ENCODE assay signal across 18 cellular contexts in genomic region chr5:1538276-1538675, GRCh38. TPM values are rescaled to one million over a fixed set of nuclear protein-coding genes. Genes with fewer than 3 reads are reported as not detected.
DNase-seq lines count a peak whose midpoint lies in the region; ATAC-seq and TF ChIP-seq lines count a peak whose summit lies in the region.
"Had no signal": no experiment of that assay in that cellular context is flagged by ENCODE, and none has a peak within 500 bp of the region (broad histone marks: within the 10 kb centered on the region; RNA-seq: fewer than 3 reads in every experiment).

No MANE protein-coding gene starts in this region.

- peak overlapping the region; percentile 55 for H3K27ac Mint-ChIP-seq in activated CD8-positive, alpha-beta T cell treated with anti-CD3 and anti-CD28 coated beads for 36 hours
- H3K27ac Mint-ChIP-seq in activated CD8-positive, alpha-beta T cell treated with anti-CD3 and anti-CD28 coated beads, Interleukin-2, amount 10 ng/mL, durations not matched to agents 7 days and 5 days = no peak overlapping the region
- H3K27ac Mint-ChIP-seq in immature natural killer cell = peak overlapping the region; percentile 54 to 95 (median 81)
- H3K27ac Mint-ChIP-seq: stimulated activated naive CD8-positive, alpha-beta T cell treated with anti-CD3 and anti-CD28 coated beads, Interleukin-15, Interleukin-2, amounts not matched to agents 100 ng/mL and 50 ng/mL, for 24 hours had no signal

- POLR2A ChIA-PET in activated CD8-positive, alpha-beta T cell treated with anti-CD3 and anti-CD28 coated beads for 36 hours (lab: Charles Lee) = interaction anchor here (1.1 kb wide), 1 partner anchor 56 kb away, joined by 3 read pairs; no protein-coding TSS in a partner anchor
- POLR2A ChIA-PET in activated CD8-positive, alpha-beta T cell treated with anti-CD3 and anti-CD28 coated beads, Interleukin-2, amount 10 ng/mL, durations not matched to agents 7 days and 5 days (lab: Charles Lee) = no interaction called here

- CTCF ChIA-PET in activated CD8-positive, alpha-beta T cell treated with anti-CD3 and anti-CD28 coated beads for 36 hours (lab: Charles Lee) = no interaction called here
- CTCF ChIA-PET in activated CD8-positive, alpha-beta T cell treated with anti-CD3 and anti-CD28 coated beads, Interleukin-2, amount 10 ng/mL, durations not matched to agents 7 days and 5 days (lab: Charles Lee) = no interaction called here

- no peaks in the 10 kb centered on the region for H3K9me3 Mint-ChIP-seq in activated CD8-positive, alpha-beta T cell treated with anti-CD3 and anti-CD28 coated beads for 36 hours
- no peaks in the 10 kb centered on the region for H3K9me3 Mint-ChIP-seq in activated CD8-positive, alpha-beta T cell treated with anti-CD3 and anti-CD28 coated beads, Interleukin-2, amount 10 ng/mL, durations not matched to agents 7 days and 5 days (ENCODE audit: insufficient read depth)
- H3K9me3 Mint-ChIP-seq in immature natural killer cell = no peaks in the 10 kb centered on the region
- H3K9me3 Mint-ChIP-seq: CD14-positive monocyte; stimulated activated naive CD8-positive, alpha-beta T cell treated with anti-CD3 and anti-CD28 coated beads, Interleukin-15, Interleukin-2, amounts not matched to agents 100 ng/mL and 50 ng/mL, for 24 hours had no signal

- DNase-seq in activated CD8-positive, alpha-beta T cell treated with anti-CD3 and anti-CD28 coated beads for 36 hours = no peak
- no peak for DNase-seq in activated CD8-positive, alpha-beta T cell treated with anti-CD3 and anti-CD28 coated beads, Interleukin-2, amount 10 ng/mL, durations not matched to agents 7 days and 5 days
- DNase-seq in D341Med (ENCODE audit: low spot score) = peak; percentile 7
- no peak for DNase-seq in immature natural killer cell
- DNase-seq in sciatic nerve (ENCODE audit: low spot score) = peak; percentile 47
- DNase-seq in GM03348 (ENCODE audit: low spot score) = no peak
- DNase-seq in SHP77 treated with DMSO at 0.1 percent for 48 hours (lab: John Stamatoyannopoulos, UW) = no peak
- DNase-seq: activated CD4-positive, alpha-beta T cell treated with anti-CD3 and anti-CD28 coated beads for 48 hours; colonic mucosa; DMS79 treated with DMSO at 0.1 percent for 48 hours; NCI-H1092; NCI-H524 treated with DMSO at 0.1 percent for 48 hours; stimulated activated CD4-positive, alpha-beta T cell treated with anti-CD3 and anti-CD28 coated beads, Interleukin-12 subunit alpha, Interleukin-12 subunit beta, amount 100 ng/mL, for 4 hours; T1000 had no signal

- no peak for TF ChIP-seq CTCF in activated CD8-positive, alpha-beta T cell treated with anti-CD3 and anti-CD28 coated beads for 36 hours (IDR thresholded peaks at IDR 0.05)

- no peaks in the 10 kb centered on the region for H3K36me3 Mint-ChIP-seq in activated CD8-positive, alpha-beta T cell treated with anti-CD3 and anti-CD28 coated beads for 36 hours (ENCODE audit: low read depth)
- no peaks in the 10 kb centered on the region for H3K36me3 Mint-ChIP-seq in activated CD8-positive, alpha-beta T cell treated with anti-CD3 and anti-CD28 coated beads, Interleukin-2, amount 10 ng/mL, durations not matched to agents 7 days and 5 days (ENCODE audit: low read depth)
- H3K36me3 Mint-ChIP-seq in immature natural killer cell = no peaks in the 10 kb centered on the region
- H3K36me3 Mint-ChIP-seq: CD14-positive monocyte had no signal

- no peak overlapping the region for H3K4me3 Mint-ChIP-seq in activated CD8-positive, alpha-beta T cell treated with anti-CD3 and anti-CD28 coated beads for 36 hours
- no peak overlapping the region for H3K4me3 Mint-ChIP-seq in activated CD8-positive, alpha-beta T cell treated with anti-CD3 and anti-CD28 coated beads, Interleukin-2, amount 10 ng/mL, durations not matched to agents 7 days and 5 days
- H3K4me3 Mint-ChIP-seq in immature natural killer cell = peak overlapping the region; percentile 18 to 56 (median 44)
- H3K4me3 Mint-ChIP-seq: CD14-positive monocyte; stimulated activated naive CD8-positive, alpha-beta T cell treated with anti-CD3 and anti-CD28 coated beads, Interleukin-15, Interleukin-2, amounts not matched to agents 100 ng/mL and 50 ng/mL, for 24 hours had no signal

- intact Hi-C loops in activated CD8-positive, alpha-beta T cell treated with anti-CD3 and anti-CD28 coated beads for 36 hours (cut with micrococcal nuclease) = no loop called here
- intact Hi-C loops in sciatic nerve (cut with DNase I) = no loop called here

- H3K27me3 Mint-ChIP-seq in activated CD8-positive, alpha-beta T cell treated with anti-CD3 and anti-CD28 coated beads for 36 hours = no peaks in the 10 kb centered on the region
- H3K27me3 Mint-ChIP-seq in activated CD8-positive, alpha-beta T cell treated with anti-CD3 and anti-CD28 coated beads, Interleukin-2, amount 10 ng/mL, durations not matched to agents 7 days and 5 days (ENCODE audit: low read depth) = peaks cover 13% of the 10 kb centered on the region
- peaks cover 6 to 14% (median 13%) of the 10 kb centered on the region in 3 donors for H3K27me3 Mint-ChIP-seq in immature natural killer cell (ENCODE audit: low read depth in 3 of 3)
- H3K27me3 Mint-ChIP-seq: stimulated activated naive CD8-positive, alpha-beta T cell treated with anti-CD3 and anti-CD28 coated beads, Interleukin-15, Interleukin-2, amounts not matched to agents 100 ng/mL and 50 ng/mL, for 24 hours had no signal

- no peak for ATAC-seq in activated CD8-positive, alpha-beta T cell treated with anti-CD3 and anti-CD28 coated beads for 36 hours
- no peak for ATAC-seq in activated CD8-positive, alpha-beta T cell treated with anti-CD3 and anti-CD28 coated beads, Interleukin-2, amount 10 ng/mL, durations not matched to agents 7 days and 5 days
- ATAC-seq in sciatic nerve (no peak), HG03175 (IDR thresholded peaks at IDR 0.05; ENCODE audit: unreplicated experiment) (no peak)
- ATAC-seq: HCT116 had no signal

- H3K4me1 Mint-ChIP-seq in activated CD8-positive, alpha-beta T cell treated with anti-CD3 and anti-CD28 coated beads for 36 hours (ENCODE audit: low read depth) = peaks cover 23% of the 10 kb centered on the region
- peaks cover 30% of the 10 kb centered on the region for H3K4me1 Mint-ChIP-seq in activated CD8-positive, alpha-beta T cell treated with anti-CD3 and anti-CD28 coated beads, Interleukin-2, amount 10 ng/mL, durations not matched to agents 7 days and 5 days (ENCODE audit: low read depth)
- H3K4me1 Mint-ChIP-seq in immature natural killer cell = peaks cover 36 to 39% of the 10 kb centered on the region in 2 donors

RNA-seq across cellular contexts. Expression of gene LPCAT1, which starts 14.5 kb away (rescaled TPM):
- total RNA-seq in activated CD8-positive, alpha-beta T cell treated with anti-CD3 and anti-CD28 coated beads for 36 hours = 10 to 100 TPM; 37.2 to 43.6 TPM
- 10 to 100 TPM; 60.8 to 68.3 TPM for total RNA-seq in activated CD8-positive, alpha-beta T cell treated with anti-CD3 and anti-CD28 coated beads, Interleukin-2, amount 10 ng/mL, durations not matched to agents 7 days and 5 days
- 100 to 1,000 TPM; 107 to 255 (median 144) TPM for polyA plus RNA-seq in immature natural killer cell
- 44.4 TPM for total RNA-seq in sciatic nerve

Comparison
In these comparisons a context has a peak if more than half of its experiments do, and no peak if none do; other contexts are left out.
1. DNase-seq: peak in D341Med (single experiment) and sciatic nerve (single experiment); none in activated CD8-positive, alpha-beta T cell treated with anti-CD3 and anti-CD28 coated beads for 36 hours (single experiment), activated CD8-positive, alpha-beta T cell treated with anti-CD3 and anti-CD28 coated beads, Interleukin-2, amount 10 ng/mL, durations not matched to agents 7 days and 5 days (single experiment), immature natural killer cell (0 of 3), GM03348 (single experiment) and SHP77 treated with DMSO at 0.1 percent for 48 hours (single experiment).
2. H3K4me3 Mint-ChIP-seq: peak in immature natural killer cell (5 of 5); none in activated CD8-positive, alpha-beta T cell treated with anti-CD3 and anti-CD28 coated beads for 36 hours (single experiment) and activated CD8-positive, alpha-beta T cell treated with anti-CD3 and anti-CD28 coated beads, Interleukin-2, amount 10 ng/mL, durations not matched to agents 7 days and 5 days (single experiment).